7 cellular contexts compared by ENCODE assay signal in genomic region chr14:99273724-99274345, GRCh38. TPM values are rescaled to one million over a fixed set of nuclear protein-coding genes. Genes with fewer than 3 reads are reported as not detected.
A peak's percentile ranks its signal among the peaks of the same experiment; 100 is the strongest.
DNase-seq lines count a peak whose midpoint lies in the region; ATAC-seq and TF ChIP-seq lines count a peak whose summit lies in the region.

No MANE protein-coding gene starts in this region.

- H3K4me3 ChIP-seq in HEK293 (ENCODE audit: low read depth, low read length) (peak overlapping the region; percentile 36), fibroblast of lung (replicated peaks in 1 of 4; ENCODE audit: control extremely low read depth in 1 of 4, insufficient read depth in 1 of 4, low read depth in 3 of 4, low read length in 4 of 4) (peak overlapping the region in 2 of 4 experiments; percentile 0 to 33), smooth muscle cell (peak overlapping the region; percentile 78)

- TF ChIP-seq CTCF in HEK293 (tag by site-specific recombination; IDR thresholded peaks at IDR 0.05): no peak
- no peak for TF ChIP-seq CTCF in fibroblast of lung (conservative IDR thresholded peaks at IDR 0.05 in 1 of 2, IDR thresholded peaks at IDR 0.05 in 1 of 2; ENCODE audit: low read depth in 1 of 2, low read length in 2 of 2)
- no peak for TF ChIP-seq CTCF in smooth muscle cell (IDR thresholded peaks at IDR 0.05; ENCODE audit: borderline replicate concordance, insufficient read depth, poor library complexity, severe bottlenecking)

- H3K79me2 ChIP-seq in fibroblast of lung (ENCODE audit: control insufficient read depth, insufficient read depth, low read length): no peaks in the 10 kb centered on the region
- H3K79me2 ChIP-seq in smooth muscle cell (ENCODE audit: low read depth): no peaks in the 10 kb centered on the region

- ATAC-seq in T-cell (replicated peaks in 1 of 4) (no peak), GM21390 (IDR thresholded peaks at IDR 0.05; ENCODE audit: unreplicated experiment) (no peak), HG03354 (IDR thresholded peaks at IDR 0.05; ENCODE audit: poor library complexity, severe bottlenecking, unreplicated experiment) (no peak), GM18511 (IDR thresholded peaks at IDR 0.05; ENCODE audit: unreplicated experiment) (no peak)

- H3K36me3 ChIP-seq in HEK293 (ENCODE audit: control insufficient read depth in 2 of 2, insufficient read depth in 1 of 2, low read length in 2 of 2) (no peaks in the 10 kb centered on the region), fibroblast of lung (ENCODE audit: control insufficient read depth, insufficient read depth, low read length) (no peaks in the 10 kb centered on the region), smooth muscle cell (ENCODE audit: low read depth) (no peaks in the 10 kb centered on the region)

- peak overlapping the region; percentile 61 to 84 for H3K27ac Mint-ChIP-seq in T-cell

- H3K27me3 ChIP-seq in fibroblast of lung (ENCODE audit: control insufficient read depth, insufficient read depth, low read length) (peaks cover 41% of the 10 kb centered on the region), smooth muscle cell (ENCODE audit: low read depth) (no peaks in the 10 kb centered on the region)

- POLR2A ChIA-PET in HEK293 (lab: Yijun Ruan, JAX): no interaction called here
- POLR2A ChIA-PET in T-cell (lab: Charles Lee): no interaction called here

- H3K4me1 Mint-ChIP-seq in T-cell: peaks cover 33 to 39% (median 36%) of the 10 kb centered on the region in 3 donors

- H3K36me3 Mint-ChIP-seq in T-cell: peaks cover 11% of the 10 kb centered on the region

- H3K9me3 ChIP-seq in HEK293 (ENCODE audit: control insufficient read depth, insufficient read depth, low read depth, low read length) (no peaks in the 10 kb centered on the region), fibroblast of lung (ENCODE audit: control insufficient read depth, insufficient read depth, low read depth, low read length) (no peaks in the 10 kb centered on the region), smooth muscle cell (replicated peaks; ENCODE audit: low read depth) (no peaks in the 10 kb centered on the region)

- DNase-seq in T-cell: peak in 3 of 34 experiments; percentile 21 to 28 (median 25)
- DNase-seq in fibroblast of lung (ENCODE audit: low read depth in 2 of 2): peak in 1 of 2 donors; percentile 6
- peak; percentile 62 for DNase-seq in smooth muscle cell (lab: John Stamatoyannopoulos, UW; ENCODE audit: unreplicated experiment)

- CTCF ChIA-PET in HEK293 (lab: Yijun Ruan, JAX) (interaction anchor here (1.6 kb wide), 1 partner anchor 46 kb away, joined by 3 read pairs; no protein-coding TSS in a partner anchor), T-cell (lab: Charles Lee) (interaction anchor here in 1 of 2 donors (0.6 kb wide), 1 partner anchor 126 kb away, joined by 5 read pairs; no protein-coding TSS in a partner anchor)

- no peak overlapping the region for H3K9ac ChIP-seq in fibroblast of lung (ENCODE audit: insufficient read depth, low read length)
- no peak overlapping the region for H3K9ac ChIP-seq in smooth muscle cell (ENCODE audit: low read depth)

- no peaks in the 10 kb centered on the region for H3K27me3 Mint-ChIP-seq in T-cell

- H3K4me3 Mint-ChIP-seq in T-cell: peak overlapping the region; percentile 81 to 96 (median 83)

- no peaks in the 10 kb centered on the region for H3K9me3 Mint-ChIP-seq in T-cell

- H3F3A ChIP-seq in smooth muscle cell (ENCODE audit: low read depth): peaks cover 41% of the 10 kb centered on the region

- H2AFZ ChIP-seq in fibroblast of lung (ENCODE audit: low read length) (no peak overlapping the region), smooth muscle cell (ENCODE audit: low read depth) (peak overlapping the region; percentile 86)

- WGBS in smooth muscle cell (ENCODE audit: low lambda C conversion rate): 4% methylated on average over 33 of the region's 37 CpGs

- peak overlapping the region; percentile 34; the same call in 1 of the 2 replicates for H3K27ac ChIP-seq in HEK293 (ENCODE audit: extremely low read depth, low read depth, low read length)
- no peak overlapping the region for H3K27ac ChIP-seq in fibroblast of lung (ENCODE audit: insufficient read depth, low read length)
- H3K27ac ChIP-seq in smooth muscle cell (ENCODE audit: low read depth): peak overlapping the region; percentile 22

- H4K20me1 ChIP-seq in fibroblast of lung (ENCODE audit: control insufficient read depth, extremely low read depth, insufficient read depth, low read length): no peaks in the 10 kb centered on the region
- peaks cover 8% of the 10 kb centered on the region for H4K20me1 ChIP-seq in smooth muscle cell (ENCODE audit: low read depth)

- H3K4me1 ChIP-seq in HEK293 (ENCODE audit: control insufficient read depth, insufficient read depth, low read length) (no peaks in the 10 kb centered on the region; the same call in 1 of the 2 replicates), fibroblast of lung (ENCODE audit: control insufficient read depth, extremely low read depth, insufficient read depth, low read length) (no peaks in the 10 kb centered on the region), smooth muscle cell (ENCODE audit: low read depth) (peaks cover 33% of the 10 kb centered on the region)

- H3K4me2 ChIP-seq in fibroblast of lung (ENCODE audit: extremely low read depth, insufficient read depth, low read length): peak overlapping the region; percentile 35
- peak overlapping the region; percentile 97 for H3K4me2 ChIP-seq in smooth muscle cell

TF ChIP-seq in HEK293, 187 proteins besides CTCF, POLR2A, EP300 and RAD21:
- no peak for TF ChIP-seq OSR2 (tag by site-specific recombination; IDR thresholded peaks at IDR 0.05)
- TF ChIP-seq ZBTB7A (tag by site-specific recombination; IDR thresholded peaks at IDR 0.05; ENCODE audit: low read depth): peak; percentile 93
- TF ChIP-seq ZNF621 (tag by site-specific recombination; IDR thresholded peaks at IDR 0.05): no peak
- TF ChIP-seq ZNF280D (tag by site-specific recombination; IDR thresholded peaks at IDR 0.05): 0 out of 2 replicates have a peak, but pooled peaks have one; percentile 14
- TF ChIP-seq EGR2 (tag by site-specific recombination; IDR thresholded peaks at IDR 0.05; ENCODE audit: low read depth): no peak
- TF ChIP-seq ZNF580 (tag by site-specific recombination; IDR thresholded peaks at IDR 0.05): peak; percentile 81; the same call in 1 of the 2 replicates
- no peak for TF ChIP-seq ZNF600 (tag by site-specific recombination; IDR thresholded peaks at IDR 0.05)
- TF ChIP-seq ZNF768 (tag by site-specific recombination; IDR thresholded peaks at IDR 0.05): peak; percentile 99
- TF ChIP-seq ZNF24 (tag by site-specific recombination; IDR thresholded peaks at IDR 0.05): 0 out of 2 replicates have a peak, but pooled peaks have one; percentile 12
- TF ChIP-seq ZFHX2 (tag by site-specific recombination; conservative IDR thresholded peaks at IDR 0.05): peak; percentile 47; the same call in 1 of the 2 replicates

RNA-seq across cellular contexts. Expression of gene BCL11B, which starts 1.8 kb away (rescaled TPM):
- total RNA-seq in T-cell (100 to 1,000 TPM; 181 to 240 (median 196) TPM), fibroblast of lung (under 0.01 TPM in 2 replicates), smooth muscle cell (3.0 and 3.6 TPM in 2 replicates)
- polyA plus RNA-seq in fibroblast of lung (not detected in 2 replicates), smooth muscle cell (0.47 and 0.56 TPM in 2 replicates)
- polyA plus RNA-seq in fibroblast of lung (2012): not detected in 2 replicates
- not detected in 2 replicates for polyA minus RNA-seq in fibroblast of lung (ENCODE audit: low replicate concordance)

Comparison
In these comparisons a context has a peak if more than half of its experiments do, and no peak if none do; other contexts are left out.
1. RNA of gene BCL11B, which starts 1.8 kb away (total RNA-seq): 181 to 240 TPM in T-cell; 3.0 to 3.6 TPM in smooth muscle cell and under 0.01 TPM in fibroblast of lung; every median in the first group is over 10 times any median in the second.